Comparison of ENCODE assay signal across 8 cellular contexts in the genomic region with DNA sequence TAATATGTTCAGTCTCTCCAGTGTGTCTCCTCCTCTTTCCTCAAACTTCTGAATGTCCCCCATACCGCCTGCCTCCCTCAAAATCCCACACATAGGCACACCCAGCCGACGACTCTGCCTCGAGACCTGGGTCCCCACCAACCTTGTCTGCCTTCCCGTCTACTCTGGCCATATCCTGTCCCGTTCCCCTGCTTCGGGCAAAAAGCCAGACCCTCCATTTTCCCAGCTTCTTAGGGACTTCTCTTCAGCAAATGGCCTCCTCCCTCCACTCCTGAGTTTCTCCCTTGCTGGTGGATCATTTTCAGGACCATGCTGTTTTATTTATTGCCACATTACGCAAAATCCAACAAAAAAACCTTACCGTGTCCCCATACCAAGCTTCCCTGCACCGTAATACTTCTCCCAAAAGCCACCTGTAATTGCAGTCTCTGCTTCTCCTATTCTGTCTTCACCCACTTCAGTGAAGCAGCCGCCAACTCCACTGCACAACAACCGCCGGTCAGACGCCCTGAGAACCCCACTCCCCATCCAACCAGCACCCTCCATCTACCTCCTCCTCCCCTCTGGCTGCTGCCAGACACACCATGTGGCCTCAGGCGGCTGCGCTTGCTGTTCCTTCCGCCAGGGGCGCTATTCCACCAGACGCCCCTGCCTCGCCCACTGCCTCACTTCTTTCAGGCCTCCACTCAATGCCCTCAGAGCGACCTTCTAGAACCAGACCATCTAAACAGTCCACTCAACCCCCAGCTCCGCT.
A peak's percentile ranks its signal among the peaks of the same experiment; 100 is the strongest.
DNase-seq lines count a peak whose midpoint lies in the region; ATAC-seq and TF ChIP-seq lines count a peak whose summit lies in the region.

No MANE protein-coding gene starts in this region.

- H3K36me3 ChIP-seq in GM23338 (ENCODE audit: insufficient read depth) (no peaks in the 10 kb centered on the region), MG63 (no peaks in the 10 kb centered on the region)

- no peaks in the 10 kb centered on the region for H3K79me2 ChIP-seq in GM23338 (replicated peaks; ENCODE audit: insufficient read depth)

- H3K27me3 Mint-ChIP-seq in GM23338 (ENCODE audit: insufficient read depth, low read depth, poor library complexity), result peaks cover 6% of the 10 kb centered on the region
- peaks cover 26% of the 10 kb centered on the region for H3K27me3 Mint-ChIP-seq in activated CD8-positive, alpha-beta memory T cell treated with anti-CD3 and anti-CD28 coated beads, Interleukin-2, amount 10 ng/mL, durations not matched to agents 7 days and 5 days

- peak; percentile 95 for TF ChIP-seq CTCF in GM23338 (conservative IDR thresholded peaks at IDR 0.05; ENCODE audit: low read depth in 2 of 2)

- no peaks in the 10 kb centered on the region for H3F3A ChIP-seq in GM23338 (replicated peaks; ENCODE audit: low read depth)

- no peak overlapping the region for H3K27ac ChIP-seq in GM23338 (ENCODE audit: low read depth)

- H3K4me3 ChIP-seq in GM23338 (no peak overlapping the region; the same call in 1 of the 2 replicates), MG63 (peak overlapping the region; percentile 37)

- H3K4me3 Mint-ChIP-seq in GM23338, result peak overlapping the region; percentile 46; the same call in 2 of the 3 replicates
- no peak overlapping the region for H3K4me3 Mint-ChIP-seq in activated CD8-positive, alpha-beta memory T cell treated with anti-CD3 and anti-CD28 coated beads, Interleukin-2, amount 10 ng/mL, durations not matched to agents 7 days and 5 days

- ATAC-seq in GM23338 (peak; percentile 97), left ventricle myocardium superior (no peak), GM21447 (IDR thresholded peaks at IDR 0.05; ENCODE audit: unreplicated experiment) (no peak)
- ATAC-seq in activated CD8-positive, alpha-beta memory T cell treated with anti-CD3 and anti-CD28 coated beads, Interleukin-2, amount 10 ng/mL, durations not matched to agents 7 days and 5 days, result peak; percentile 17

- H4K20me1 ChIP-seq in GM23338 (replicated peaks; ENCODE audit: insufficient read depth), result no peaks in the 10 kb centered on the region

- peak; percentile 25 for DNase-seq in EL
- DNase-seq in GM23338 (ENCODE audit: low spot score), result peak; percentile 89
- DNase-seq in MG63, result peak; percentile 56
- DNase-seq in activated CD8-positive, alpha-beta memory T cell treated with anti-CD3 and anti-CD28 coated beads, Interleukin-2, amount 10 ng/mL, durations not matched to agents 7 days and 5 days, result no peak
- peak; percentile 30 for DNase-seq in left ventricle myocardium superior
- peak in 2 of 3 experiments; percentile 2 to 48 for DNase-seq in stimulated activated CD4-positive, alpha-beta T cell treated with anti-CD3 and anti-CD28 coated beads, TNF-alpha, amount 100 ng/mL, for 24 hours (ENCODE audit: low read depth in 3 of 3)
- no peak for DNase-seq in NCI-H1048 (lab: John Stamatoyannopoulos, UW)

- H3K27ac Mint-ChIP-seq in GM23338, result 0 out of 2 replicates have a peak overlapping the region, but pooled peaks have one; percentile 20
- no peak overlapping the region for H3K27ac Mint-ChIP-seq in activated CD8-positive, alpha-beta memory T cell treated with anti-CD3 and anti-CD28 coated beads, Interleukin-2, amount 10 ng/mL, durations not matched to agents 7 days and 5 days

- H3K9me3 Mint-ChIP-seq in GM23338, result no peaks in the 10 kb centered on the region; the same call in 2 of the 3 replicates
- no peaks in the 10 kb centered on the region for H3K9me3 Mint-ChIP-seq in activated CD8-positive, alpha-beta memory T cell treated with anti-CD3 and anti-CD28 coated beads, Interleukin-2, amount 10 ng/mL, durations not matched to agents 7 days and 5 days (ENCODE audit: low read depth)

- intact Hi-C loops in left ventricle myocardium superior (cut with micrococcal nuclease), result no loop called here

- H3K4me1 Mint-ChIP-seq in GM23338, result peaks cover 2% of the 10 kb centered on the region
- H3K4me1 Mint-ChIP-seq in activated CD8-positive, alpha-beta memory T cell treated with anti-CD3 and anti-CD28 coated beads, Interleukin-2, amount 10 ng/mL, durations not matched to agents 7 days and 5 days, result peaks cover 12% of the 10 kb centered on the region

- no peaks in the 10 kb centered on the region for H3K36me3 Mint-ChIP-seq in GM23338 (ENCODE audit: low read depth)
- H3K36me3 Mint-ChIP-seq in activated CD8-positive, alpha-beta memory T cell treated with anti-CD3 and anti-CD28 coated beads, Interleukin-2, amount 10 ng/mL, durations not matched to agents 7 days and 5 days, result no peaks in the 10 kb centered on the region

- no peaks in the 10 kb centered on the region for H3K9me2 ChIP-seq in GM23338 (ENCODE audit: insufficient read depth)

- no peaks in the 10 kb centered on the region for H3K27me3 ChIP-seq in GM23338 (ENCODE audit: insufficient read depth)
- no peaks in the 10 kb centered on the region for H3K27me3 ChIP-seq in MG63

- peak overlapping the region; percentile 98 for H2AFZ ChIP-seq in GM23338

- H3K9me3 ChIP-seq in MG63, result no peaks in the 10 kb centered on the region

- peaks cover 3% of the 10 kb centered on the region; the same call in 1 of the 2 replicates for H3K4me1 ChIP-seq in GM23338 (ENCODE audit: insufficient read depth)

- CTCF ChIA-PET in activated CD8-positive, alpha-beta memory T cell treated with anti-CD3 and anti-CD28 coated beads, Interleukin-2, amount 10 ng/mL, durations not matched to agents 7 days and 5 days (lab: Charles Lee), result interaction anchor here (0.6 to 8.1 kb wide), 5 partner anchors 15 to 257 kb away, joined by 4 to 104 read pairs (median 4); a partner anchor contains a TSS

- peak overlapping the region; percentile 70 for H3K4me2 ChIP-seq in GM23338

TF ChIP-seq in GM23338, 12 proteins besides CTCF, POLR2A, EP300 and RAD21:
- TF ChIP-seq, protein P1, sequence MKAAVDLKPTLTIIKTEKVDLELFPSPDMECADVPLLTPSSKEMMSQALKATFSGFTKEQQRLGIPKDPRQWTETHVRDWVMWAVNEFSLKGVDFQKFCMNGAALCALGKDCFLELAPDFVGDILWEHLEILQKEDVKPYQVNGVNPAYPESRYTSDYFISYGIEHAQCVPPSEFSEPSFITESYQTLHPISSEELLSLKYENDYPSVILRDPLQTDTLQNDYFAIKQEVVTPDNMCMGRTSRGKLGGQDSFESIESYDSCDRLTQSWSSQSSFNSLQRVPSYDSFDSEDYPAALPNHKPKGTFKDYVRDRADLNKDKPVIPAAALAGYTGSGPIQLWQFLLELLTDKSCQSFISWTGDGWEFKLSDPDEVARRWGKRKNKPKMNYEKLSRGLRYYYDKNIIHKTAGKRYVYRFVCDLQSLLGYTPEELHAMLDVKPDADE (IDR thresholded peaks at IDR 0.05), result no peak
- TF ChIP-seq, protein P2, sequence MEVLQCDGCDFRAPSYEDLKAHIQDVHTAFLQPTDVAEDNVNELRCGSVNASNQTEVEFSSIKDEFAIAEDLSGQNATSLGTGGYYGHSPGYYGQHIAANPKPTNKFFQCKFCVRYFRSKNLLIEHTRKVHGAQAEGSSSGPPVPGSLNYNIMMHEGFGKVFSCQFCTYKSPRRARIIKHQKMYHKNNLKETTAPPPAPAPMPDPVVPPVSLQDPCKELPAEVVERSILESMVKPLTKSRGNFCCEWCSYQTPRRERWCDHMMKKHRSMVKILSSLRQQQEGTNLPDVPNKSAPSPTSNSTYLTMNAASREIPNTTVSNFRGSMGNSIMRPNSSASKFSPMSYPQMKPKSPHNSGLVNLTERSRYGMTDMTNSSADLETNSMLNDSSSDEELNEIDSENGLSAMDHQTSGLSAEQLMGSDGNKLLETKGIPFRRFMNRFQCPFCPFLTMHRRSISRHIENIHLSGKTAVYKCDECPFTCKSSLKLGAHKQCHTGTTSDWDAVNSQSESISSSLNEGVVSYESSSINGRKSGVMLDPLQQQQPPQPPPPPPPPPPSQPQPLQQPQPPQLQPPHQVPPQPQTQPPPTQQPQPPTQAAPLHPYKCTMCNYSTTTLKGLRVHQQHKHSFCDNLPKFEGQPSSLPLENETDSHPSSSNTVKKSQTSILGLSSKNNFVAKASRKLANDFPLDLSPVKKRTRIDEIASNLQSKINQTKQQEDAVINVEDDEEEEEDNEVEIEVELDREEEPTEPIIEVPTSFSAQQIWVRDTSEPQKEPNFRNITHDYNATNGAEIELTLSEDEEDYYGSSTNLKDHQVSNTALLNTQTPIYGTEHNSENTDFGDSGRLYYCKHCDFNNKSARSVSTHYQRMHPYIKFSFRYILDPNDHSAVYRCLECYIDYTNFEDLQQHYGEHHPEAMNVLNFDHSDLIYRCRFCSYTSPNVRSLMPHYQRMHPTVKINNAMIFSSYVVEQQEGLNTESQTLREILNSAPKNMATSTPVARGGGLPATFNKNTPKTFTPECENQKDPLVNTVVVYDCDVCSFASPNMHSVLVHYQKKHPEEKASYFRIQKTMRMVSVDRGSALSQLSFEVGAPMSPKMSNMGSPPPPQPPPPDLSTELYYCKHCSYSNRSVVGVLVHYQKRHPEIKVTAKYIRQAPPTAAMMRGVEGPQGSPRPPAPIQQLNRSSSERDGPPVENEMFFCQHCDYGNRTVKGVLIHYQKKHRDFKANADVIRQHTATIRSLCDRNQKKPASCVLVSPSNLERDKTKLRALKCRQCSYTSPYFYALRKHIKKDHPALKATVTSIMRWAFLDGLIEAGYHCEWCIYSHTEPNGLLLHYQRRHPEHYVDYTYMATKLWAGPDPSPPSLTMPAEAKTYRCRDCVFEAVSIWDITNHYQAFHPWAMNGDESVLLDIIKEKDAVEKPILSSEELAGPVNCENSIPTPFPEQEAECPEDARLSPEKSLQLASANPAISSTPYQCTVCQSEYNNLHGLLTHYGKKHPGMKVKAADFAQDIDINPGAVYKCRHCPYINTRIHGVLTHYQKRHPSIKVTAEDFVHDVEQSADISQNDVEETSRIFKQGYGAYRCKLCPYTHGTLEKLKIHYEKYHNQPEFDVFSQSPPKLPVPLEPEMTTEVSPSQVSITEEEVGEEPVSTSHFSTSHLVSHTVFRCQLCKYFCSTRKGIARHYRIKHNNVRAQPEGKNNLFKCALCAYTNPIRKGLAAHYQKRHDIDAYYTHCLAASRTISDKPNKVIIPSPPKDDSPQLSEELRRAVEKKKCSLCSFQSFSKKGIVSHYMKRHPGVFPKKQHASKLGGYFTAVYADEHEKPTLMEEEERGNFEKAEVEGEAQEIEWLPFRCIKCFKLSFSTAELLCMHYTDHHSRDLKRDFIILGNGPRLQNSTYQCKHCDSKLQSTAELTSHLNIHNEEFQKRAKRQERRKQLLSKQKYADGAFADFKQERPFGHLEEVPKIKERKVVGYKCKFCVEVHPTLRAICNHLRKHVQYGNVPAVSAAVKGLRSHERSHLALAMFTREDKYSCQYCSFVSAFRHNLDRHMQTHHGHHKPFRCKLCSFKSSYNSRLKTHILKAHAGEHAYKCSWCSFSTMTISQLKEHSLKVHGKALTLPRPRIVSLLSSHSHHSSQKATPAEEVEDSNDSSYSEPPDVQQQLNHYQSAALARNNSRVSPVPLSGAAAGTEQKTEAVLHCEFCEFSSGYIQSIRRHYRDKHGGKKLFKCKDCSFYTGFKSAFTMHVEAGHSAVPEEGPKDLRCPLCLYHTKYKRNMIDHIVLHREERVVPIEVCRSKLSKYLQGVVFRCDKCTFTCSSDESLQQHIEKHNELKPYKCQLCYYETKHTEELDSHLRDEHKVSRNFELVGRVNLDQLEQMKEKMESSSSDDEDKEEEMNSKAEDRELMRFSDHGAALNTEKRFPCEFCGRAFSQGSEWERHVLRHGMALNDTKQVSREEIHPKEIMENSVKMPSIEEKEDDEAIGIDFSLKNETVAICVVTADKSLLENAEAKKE (CRISPR knock-in tag; IDR thresholded peaks at IDR 0.05), result peak; percentile 82

Comparison
In these comparisons a context has a peak if more than half of its experiments do, and no peak if none do; other contexts are left out.
1. DNase-seq: peak in EL (single experiment), GM23338 (single experiment), MG63 (single experiment), left ventricle myocardium superior (single experiment) and stimulated activated CD4-positive, alpha-beta T cell treated with anti-CD3 and anti-CD28 coated beads, TNF-alpha, amount 100 ng/mL, for 24 hours (2 of 3); none in activated CD8-positive, alpha-beta memory T cell treated with anti-CD3 and anti-CD28 coated beads, Interleukin-2, amount 10 ng/mL, durations not matched to agents 7 days and 5 days (single experiment) and NCI-H1048 (single experiment).
2. ATAC-seq: peak in GM23338 (single experiment) and activated CD8-positive, alpha-beta memory T cell treated with anti-CD3 and anti-CD28 coated beads, Interleukin-2, amount 10 ng/mL, durations not matched to agents 7 days and 5 days (single experiment); none in left ventricle myocardium superior (single experiment) and GM21447 (single experiment).